In the genomic region with DNA sequence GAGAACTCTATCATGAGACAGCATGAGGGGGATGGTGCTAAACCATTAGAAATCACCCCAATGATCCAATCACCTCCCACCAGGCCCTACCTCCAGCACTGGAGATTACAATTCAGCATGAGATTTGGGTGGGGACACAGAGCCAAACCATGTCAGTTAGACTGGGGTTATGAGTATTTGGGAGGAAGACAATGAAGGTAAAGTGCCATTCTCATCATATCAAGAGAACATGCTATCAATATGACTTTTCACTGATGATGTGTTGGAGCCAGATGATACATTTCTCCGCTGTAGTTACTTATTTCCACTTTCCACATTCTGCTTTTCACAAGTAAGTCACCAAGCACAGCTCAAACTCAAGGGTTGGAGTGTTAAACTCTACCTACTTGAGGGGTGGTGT, we compare ENCODE assay signal across 16 cellular contexts. TPM values are rescaled to one million over a fixed set of nuclear protein-coding genes. Genes with fewer than 3 reads are reported as not detected.
DNase-seq lines count a peak whose midpoint lies in the region; ATAC-seq and TF ChIP-seq lines count a peak whose summit lies in the region.
"Had no signal": no experiment of that assay in that cellular context is flagged by ENCODE, and none has a peak within 500 bp of the region (broad histone marks: within the 10 kb centered on the region; RNA-seq: fewer than 3 reads in every experiment).

No MANE protein-coding gene starts in this region.

- H3K4me1 Mint-ChIP-seq in activated CD4-positive, alpha-beta T cell treated with anti-CD3 and anti-CD28 coated beads for 36 hours = peaks cover 6% of the 10 kb centered on the region
- peaks cover 5% of the 10 kb centered on the region for H3K4me1 Mint-ChIP-seq in activated CD4-positive, alpha-beta T cell treated with anti-CD3 and anti-CD28 coated beads, Interleukin-2, amount 10 ng/mL, durations not matched to agents 7 days and 5 days
- H3K4me1 Mint-ChIP-seq in natural killer cell treated with Interleukin-12 subunit alpha and Interleukin-12 subunit beta and Interleukin-15 and Interleukin-18, amount 100 ng/mL, for 72 hours (ENCODE audit: low read depth in 2 of 2) = peaks cover 0 to 4% of the 10 kb centered on the region in 2 donors
- peaks cover 6% of the 10 kb centered on the region in 2 donors for H3K4me1 Mint-ChIP-seq in natural killer cell
- peaks cover 5% of the 10 kb centered on the region for H3K4me1 Mint-ChIP-seq in activated T-helper 17 cell treated with anti-CD3 and anti-CD28 coated beads, Interleukin-2, amount 50 U/mL, for 72 hours
- H3K4me1 Mint-ChIP-seq in T-helper 2 cell treated with Interferon-gamma antibody and Interleukin-4, amounts not matched to agents 5 μg/mL and 100 μg/mL, for 36 hours (ENCODE audit: low read depth) = peaks cover 5% of the 10 kb centered on the region
- H3K4me1 Mint-ChIP-seq: H9 had no signal

- CTCF ChIA-PET in activated CD4-positive, alpha-beta T cell treated with anti-CD3 and anti-CD28 coated beads for 36 hours (lab: Charles Lee) = interaction anchor here (1.1 to 3.3 kb wide), 3 partner anchors 46 to 824 kb away, joined by 4 to 29 read pairs (median 6); partner anchors contain the start of genes AP5M1 and EXOC5
- CTCF ChIA-PET in activated CD4-positive, alpha-beta T cell treated with anti-CD3 and anti-CD28 coated beads, Interleukin-2, amount 10 ng/mL, durations not matched to agents 7 days and 5 days (lab: Charles Lee) = interaction anchor here (0.5 to 0.7 kb wide), 2 partner anchors 82 to 824 kb away, joined by 3 read pairs; no protein-coding TSS in a partner anchor

- no peak for DNase-seq in activated CD4-positive, alpha-beta T cell treated with anti-CD3 and anti-CD28 coated beads for 36 hours
- DNase-seq in activated CD4-positive, alpha-beta T cell treated with anti-CD3 and anti-CD28 coated beads, Interleukin-2, amount 10 ng/mL, durations not matched to agents 7 days and 5 days = no peak
- no peak for DNase-seq in natural killer cell treated with Interleukin-12 subunit alpha and Interleukin-12 subunit beta and Interleukin-15 and Interleukin-18, amount 100 ng/mL, for 72 hours (ENCODE audit: low spot score)
- DNase-seq in natural killer cell (no peak), AML-193 (lab: John Stamatoyannopoulos, UW) (no peak)
- no peak for DNase-seq in T-helper 2 cell treated with Interferon-gamma antibody and Interleukin-4, amounts not matched to agents 5 μg/mL and 100 μg/mL, for 36 hours (ENCODE audit: low spot score)
- DNase-seq: 8988T; C1 segment of cervical spinal cord; Calu3; CD4-positive, alpha-beta T cell; DMS79; GOT3; H9 had no signal

- no peak overlapping the region for H3K27ac Mint-ChIP-seq in activated CD4-positive, alpha-beta T cell treated with anti-CD3 and anti-CD28 coated beads for 36 hours
- H3K27ac Mint-ChIP-seq in activated CD4-positive, alpha-beta T cell treated with anti-CD3 and anti-CD28 coated beads, Interleukin-2, amount 10 ng/mL, durations not matched to agents 7 days and 5 days = no peak overlapping the region
- H3K27ac Mint-ChIP-seq in natural killer cell treated with Interleukin-12 subunit alpha and Interleukin-12 subunit beta and Interleukin-15 and Interleukin-18, amount 100 ng/mL, for 72 hours = peak overlapping the region; percentile 18 to 86
- H3K27ac Mint-ChIP-seq in natural killer cell = no peak overlapping the region
- peak overlapping the region; percentile 35 for H3K27ac Mint-ChIP-seq in activated T-helper 17 cell treated with anti-CD3 and anti-CD28 coated beads, Interleukin-2, amount 50 U/mL, for 72 hours
- H3K27ac Mint-ChIP-seq in T-helper 2 cell treated with Interferon-gamma antibody and Interleukin-4, amounts not matched to agents 5 μg/mL and 100 μg/mL, for 36 hours = no peak overlapping the region
- H3K27ac Mint-ChIP-seq: CD4-positive, alpha-beta T cell; H9 had no signal

- no peak for TF ChIP-seq CTCF in natural killer cell (IDR thresholded peaks at IDR 0.05)

- H3K27me3 Mint-ChIP-seq in activated CD4-positive, alpha-beta T cell treated with anti-CD3 and anti-CD28 coated beads for 36 hours = no peaks in the 10 kb centered on the region
- H3K27me3 Mint-ChIP-seq in activated CD4-positive, alpha-beta T cell treated with anti-CD3 and anti-CD28 coated beads, Interleukin-2, amount 10 ng/mL, durations not matched to agents 7 days and 5 days = peaks cover 2% of the 10 kb centered on the region
- peaks cover 5 to 17% of the 10 kb centered on the region in 2 donors for H3K27me3 Mint-ChIP-seq in natural killer cell treated with Interleukin-12 subunit alpha and Interleukin-12 subunit beta and Interleukin-15 and Interleukin-18, amount 100 ng/mL, for 72 hours
- H3K27me3 Mint-ChIP-seq in natural killer cell (ENCODE audit: low read depth in 2 of 2) = peaks cover 0 to 13% of the 10 kb centered on the region in 2 donors
- no peaks in the 10 kb centered on the region for H3K27me3 Mint-ChIP-seq in activated T-helper 17 cell treated with anti-CD3 and anti-CD28 coated beads, Interleukin-2, amount 50 U/mL, for 72 hours
- peaks cover 3% of the 10 kb centered on the region for H3K27me3 Mint-ChIP-seq in T-helper 2 cell treated with Interferon-gamma antibody and Interleukin-4, amounts not matched to agents 5 μg/mL and 100 μg/mL, for 36 hours (ENCODE audit: low read depth)

- no peak overlapping the region for H3K4me3 Mint-ChIP-seq in activated CD4-positive, alpha-beta T cell treated with anti-CD3 and anti-CD28 coated beads for 36 hours
- no peak overlapping the region for H3K4me3 Mint-ChIP-seq in activated CD4-positive, alpha-beta T cell treated with anti-CD3 and anti-CD28 coated beads, Interleukin-2, amount 10 ng/mL, durations not matched to agents 7 days and 5 days
- no peak overlapping the region for H3K4me3 Mint-ChIP-seq in natural killer cell treated with Interleukin-12 subunit alpha and Interleukin-12 subunit beta and Interleukin-15 and Interleukin-18, amount 100 ng/mL, for 72 hours
- H3K4me3 Mint-ChIP-seq in natural killer cell = no peak overlapping the region
- H3K4me3 Mint-ChIP-seq in activated T-helper 17 cell treated with anti-CD3 and anti-CD28 coated beads, Interleukin-2, amount 50 U/mL, for 72 hours = peak overlapping the region; percentile 17
- no peak overlapping the region for H3K4me3 Mint-ChIP-seq in T-helper 2 cell treated with Interferon-gamma antibody and Interleukin-4, amounts not matched to agents 5 μg/mL and 100 μg/mL, for 36 hours
- H3K4me3 Mint-ChIP-seq: CD4-positive, alpha-beta T cell; H9 had no signal

- intact Hi-C loops in activated CD4-positive, alpha-beta T cell treated with anti-CD3 and anti-CD28 coated beads for 36 hours (cut with DNase I, micrococcal nuclease) = loop anchor here (5.0 kb wide), 5 partner anchors 247 to 758 kb away; no protein-coding TSS in a partner anchor
- intact Hi-C loops in natural killer cell (cut with micrococcal nuclease) = no loop called here

- ATAC-seq in activated CD4-positive, alpha-beta T cell treated with anti-CD3 and anti-CD28 coated beads for 36 hours = peak; percentile 47
- ATAC-seq in natural killer cell treated with Interleukin-12 subunit alpha and Interleukin-12 subunit beta and Interleukin-15 and Interleukin-18, amount 100 ng/mL, for 72 hours = no peak
- no peak for ATAC-seq in natural killer cell
- peak; percentile 48 for ATAC-seq in activated T-helper 17 cell treated with anti-CD3 and anti-CD28 coated beads, Interleukin-2, amount 50 U/mL, for 72 hours (replicated peaks)
- ATAC-seq: GM12878, HepG2 had no signal

- POLR2A ChIA-PET in activated CD4-positive, alpha-beta T cell treated with anti-CD3 and anti-CD28 coated beads for 36 hours (lab: Charles Lee) = no interaction called here
- POLR2A ChIA-PET in activated CD4-positive, alpha-beta T cell treated with anti-CD3 and anti-CD28 coated beads, Interleukin-2, amount 10 ng/mL, durations not matched to agents 7 days and 5 days (lab: Charles Lee) = no interaction called here

- H3K36me3 Mint-ChIP-seq in activated CD4-positive, alpha-beta T cell treated with anti-CD3 and anti-CD28 coated beads for 36 hours (ENCODE audit: low read depth) = no peaks in the 10 kb centered on the region
- H3K36me3 Mint-ChIP-seq in activated CD4-positive, alpha-beta T cell treated with anti-CD3 and anti-CD28 coated beads, Interleukin-2, amount 10 ng/mL, durations not matched to agents 7 days and 5 days (ENCODE audit: low read depth) = peaks cover 7% of the 10 kb centered on the region
- H3K36me3 Mint-ChIP-seq in natural killer cell treated with Interleukin-12 subunit alpha and Interleukin-12 subunit beta and Interleukin-15 and Interleukin-18, amount 100 ng/mL, for 72 hours = peaks cover 5% of the 10 kb centered on the region
- H3K36me3 Mint-ChIP-seq in natural killer cell = no peaks in the 10 kb centered on the region
- H3K36me3 Mint-ChIP-seq in activated T-helper 17 cell treated with anti-CD3 and anti-CD28 coated beads, Interleukin-2, amount 50 U/mL, for 72 hours (ENCODE audit: low read depth) = no peaks in the 10 kb centered on the region
- H3K36me3 Mint-ChIP-seq in T-helper 2 cell treated with Interferon-gamma antibody and Interleukin-4, amounts not matched to agents 5 μg/mL and 100 μg/mL, for 36 hours (ENCODE audit: low read depth) = no peaks in the 10 kb centered on the region

- peaks cover 5% of the 10 kb centered on the region for H3K9me3 Mint-ChIP-seq in activated CD4-positive, alpha-beta T cell treated with anti-CD3 and anti-CD28 coated beads for 36 hours (ENCODE audit: low read depth)
- H3K9me3 Mint-ChIP-seq in activated CD4-positive, alpha-beta T cell treated with anti-CD3 and anti-CD28 coated beads, Interleukin-2, amount 10 ng/mL, durations not matched to agents 7 days and 5 days = peaks cover 5% of the 10 kb centered on the region
- no peaks in the 10 kb centered on the region for H3K9me3 Mint-ChIP-seq in natural killer cell treated with Interleukin-12 subunit alpha and Interleukin-12 subunit beta and Interleukin-15 and Interleukin-18, amount 100 ng/mL, for 72 hours
- no peaks in the 10 kb centered on the region for H3K9me3 Mint-ChIP-seq in natural killer cell
- peaks cover 4% of the 10 kb centered on the region for H3K9me3 Mint-ChIP-seq in activated T-helper 17 cell treated with anti-CD3 and anti-CD28 coated beads, Interleukin-2, amount 50 U/mL, for 72 hours
- peaks cover 6% of the 10 kb centered on the region for H3K9me3 Mint-ChIP-seq in T-helper 2 cell treated with Interferon-gamma antibody and Interleukin-4, amounts not matched to agents 5 μg/mL and 100 μg/mL, for 36 hours
- H3K9me3 Mint-ChIP-seq: CD4-positive, alpha-beta T cell; H9 had no signal

RNA-seq across cellular contexts. Expression of gene AP5M1, which starts 45.9 kb away (rescaled TPM):
- 10 to 100 TPM; 30.8 to 32.7 TPM for total RNA-seq in activated CD4-positive, alpha-beta T cell treated with anti-CD3 and anti-CD28 coated beads for 36 hours
- 10 to 100 TPM; 47.9 to 64.3 TPM for total RNA-seq in activated CD4-positive, alpha-beta T cell treated with anti-CD3 and anti-CD28 coated beads, Interleukin-2, amount 10 ng/mL, durations not matched to agents 7 days and 5 days
- 10 to 100 TPM; 27.3 to 50.9 TPM for total RNA-seq in natural killer cell treated with Interleukin-12 subunit alpha and Interleukin-12 subunit beta and Interleukin-15 and Interleukin-18, amount 100 ng/mL, for 72 hours
- 10 to 100 TPM; 46.3 to 64.2 (median 48.8) TPM for total RNA-seq in natural killer cell
- total RNA-seq in activated T-helper 17 cell treated with anti-CD3 and anti-CD28 coated beads, Interleukin-2, amount 50 U/mL, for 72 hours = 10 to 100 TPM; 25.5 to 34.9 TPM

RNA-seq across cellular contexts. Expression of gene EXOC5, which starts 46.0 kb away (rescaled TPM):
- total RNA-seq in activated CD4-positive, alpha-beta T cell treated with anti-CD3 and anti-CD28 coated beads for 36 hours = 10 to 100 TPM; 66.5 to 80.2 TPM
- 10 to 100 TPM; 59.9 to 66.5 TPM for total RNA-seq in activated CD4-positive, alpha-beta T cell treated with anti-CD3 and anti-CD28 coated beads, Interleukin-2, amount 10 ng/mL, durations not matched to agents 7 days and 5 days
- 10 to 100 TPM; 67.6 to 77.4 TPM for total RNA-seq in natural killer cell treated with Interleukin-12 subunit alpha and Interleukin-12 subunit beta and Interleukin-15 and Interleukin-18, amount 100 ng/mL, for 72 hours
- total RNA-seq in natural killer cell = 10 to 100 TPM; 37.1 to 42.0 (median 41.7) TPM
- 10 to 100 TPM; 59.0 to 67.6 TPM for total RNA-seq in activated T-helper 17 cell treated with anti-CD3 and anti-CD28 coated beads, Interleukin-2, amount 50 U/mL, for 72 hours

Comparison
In these comparisons a context has a peak if more than half of its experiments do, and no peak if none do; other contexts are left out.
1. H3K27ac Mint-ChIP-seq: peak in natural killer cell treated with Interleukin-12 subunit alpha and Interleukin-12 subunit beta and Interleukin-15 and Interleukin-18, amount 100 ng/mL, for 72 hours (2 of 2) and activated T-helper 17 cell treated with anti-CD3 and anti-CD28 coated beads, Interleukin-2, amount 50 U/mL, for 72 hours (single experiment); none in activated CD4-positive, alpha-beta T cell treated with anti-CD3 and anti-CD28 coated beads for 36 hours (single experiment), activated CD4-positive, alpha-beta T cell treated with anti-CD3 and anti-CD28 coated beads, Interleukin-2, amount 10 ng/mL, durations not matched to agents 7 days and 5 days (single experiment), natural killer cell (0 of 2) and T-helper 2 cell treated with Interferon-gamma antibody and Interleukin-4, amounts not matched to agents 5 μg/mL and 100 μg/mL, for 36 hours (single experiment).
2. ATAC-seq: peak in activated CD4-positive, alpha-beta T cell treated with anti-CD3 and anti-CD28 coated beads for 36 hours (single experiment) and activated T-helper 17 cell treated with anti-CD3 and anti-CD28 coated beads, Interleukin-2, amount 50 U/mL, for 72 hours (single experiment); none in natural killer cell treated with Interleukin-12 subunit alpha and Interleukin-12 subunit beta and Interleukin-15 and Interleukin-18, amount 100 ng/mL, for 72 hours (0 of 2) and natural killer cell (0 of 3).